ENCODE assay signal across 8 cellular contexts in the genomic region with DNA sequence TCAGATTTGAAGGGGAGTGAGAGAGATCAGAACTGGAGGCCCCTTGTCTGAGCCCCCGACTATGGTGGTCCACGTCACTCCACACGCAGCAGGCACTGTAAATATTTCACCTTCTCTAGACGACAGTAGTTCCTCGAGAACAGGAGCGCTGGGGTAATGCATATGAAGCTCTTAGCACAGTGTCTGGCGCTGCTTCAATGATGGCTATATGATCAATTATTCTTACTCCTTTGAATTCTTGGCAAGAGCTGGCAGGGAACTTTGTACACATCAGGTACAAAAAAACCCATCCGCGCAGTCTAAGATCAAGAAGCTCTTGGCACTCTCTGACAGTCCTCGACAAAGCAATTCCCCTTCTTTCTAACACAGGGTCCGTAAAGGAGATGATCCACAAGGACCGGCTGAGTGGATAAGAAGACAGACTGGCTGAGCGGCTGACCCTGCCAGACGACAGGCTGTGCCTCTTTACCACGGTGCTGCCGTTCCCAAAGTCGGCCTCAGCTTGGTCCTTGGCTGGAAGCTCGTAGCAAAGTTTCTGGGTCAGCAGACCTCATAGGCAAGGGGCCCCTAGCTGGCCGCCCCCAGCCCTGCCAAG. TPM values are rescaled to one million over a fixed set of nuclear protein-coding genes. Genes with fewer than 3 reads are reported as not detected.
DNase-seq lines count a peak whose midpoint lies in the region; ATAC-seq and TF ChIP-seq lines count a peak whose summit lies in the region.

No MANE protein-coding gene starts in this region.

- POLR2A ChIA-PET in Panc1 (lab: Charles Lee), result no interaction called here

- TF ChIP-seq POLR2A in esophagus squamous epithelium (IDR thresholded peaks at IDR 0.05) (no peak), prostate gland (IDR thresholded peaks at IDR 0.05) (no peak)

- ATAC-seq in Right ventricle myocardium inferior (peak; percentile 30), Panc1 (peak; percentile 59), GM19455 (IDR thresholded peaks at IDR 0.05; ENCODE audit: unreplicated experiment) (no peak)

- BruUV-seq in Panc1 (replicated peaks; lab: Mats Ljungman, UMichigan), result no TSS peak

- H3K4me3 ChIP-seq in Panc1 (ENCODE audit: low read depth in 2 of 2, low read length in 2 of 2), result peak overlapping the region; percentile 51 to 59
- H3K4me3 ChIP-seq in esophagus squamous epithelium, result peak overlapping the region; percentile 35 to 71 (median 59)
- peak overlapping the region; percentile 16 to 38 for H3K4me3 ChIP-seq in prostate gland

- no peaks in the 10 kb centered on the region for H3K27me3 ChIP-seq in Panc1 (ENCODE audit: control insufficient read depth, insufficient read depth, low read length)
- H3K27me3 ChIP-seq in esophagus squamous epithelium, result peaks cover 0 to 26% (median 0%) of the 10 kb centered on the region in 4 donors
- no peaks in the 10 kb centered on the region for H3K27me3 ChIP-seq in prostate gland (replicated peaks; ENCODE audit: insufficient read depth)

- intact Hi-C loops in Right ventricle myocardium inferior (cut with DNase I), result loop anchor here (5.0 kb wide), 1 partner anchor 33 kb away; no protein-coding TSS in a partner anchor
- intact Hi-C loops in cardiac septum (cut with DNase I), result no loop called here
- intact Hi-C loops in Panc1 (cut with micrococcal nuclease; ENCODE audit: unreplicated experiment), result no loop called here
- intact Hi-C loops in esophagus squamous epithelium (cut with DNase I), result no loop called here
- intact Hi-C loops in prostate gland (cut with DNase I), result no loop called here

- H3K27ac ChIP-seq in Panc1 (ENCODE audit: low read length) (peak overlapping the region; percentile 82), esophagus squamous epithelium (peak overlapping the region; percentile 62 to 87 (median 84)), prostate gland (peak overlapping the region; percentile 1 to 34)

- TF ChIP-seq CTCF in Panc1 (IDR thresholded peaks at IDR 0.05), result no peak
- no peak for TF ChIP-seq CTCF in esophagus squamous epithelium (IDR thresholded peaks at IDR 0.05)
- TF ChIP-seq CTCF in prostate gland (IDR thresholded peaks at IDR 0.05), result no peak

- H3K36me3 ChIP-seq in Panc1 (ENCODE audit: control insufficient read depth, insufficient read depth, low read length) (no peaks in the 10 kb centered on the region), esophagus squamous epithelium (no peaks in the 10 kb centered on the region), prostate gland (no peaks in the 10 kb centered on the region)

- H3K4me1 ChIP-seq in Panc1 (ENCODE audit: control insufficient read depth, insufficient read depth, low read length) (peaks cover 25% of the 10 kb centered on the region), esophagus squamous epithelium (peaks cover 0 to 38% (median 11%) of the 10 kb centered on the region in 3 donors), prostate gland (replicated peaks) (no peaks in the 10 kb centered on the region)

- 16 to 17% methylated on average over 8 to 11 of the region's 19 CpGs for WGBS in esophagus squamous epithelium, 2 donors
- WGBS in prostate gland, result 23% methylated on average over 19 of the region's 19 CpGs

- DNase-seq in Right ventricle myocardium inferior (ENCODE audit: missing footprints), result no peak
- no peak for DNase-seq in cardiac septum (ENCODE audit: low spot score)
- DNase-seq in Panc1 (ENCODE audit: low read depth, low spot score), result no peak
- DNase-seq in esophagus squamous epithelium (lab: John Stamatoyannopoulos, UW), result no peak
- DNase-seq in prostate gland (ENCODE audit: low spot score), result no peak
- DNase-seq in RKO (ENCODE audit: low spot score), result no peak
- no peak for DNase-seq in mucosa of gallbladder (ENCODE audit: low spot score)

- in situ Hi-C loops in Panc1 (cut with HindIII; ENCODE audit: low pct_unique_long_range_greater_than_20kb, low sequenced_read_pairs), result no loop called here

- no peaks in the 10 kb centered on the region for H3K9me3 ChIP-seq in Panc1 (ENCODE audit: control insufficient read depth, insufficient read depth, low read depth, low read length)
- H3K9me3 ChIP-seq in esophagus squamous epithelium, result no peaks in the 10 kb centered on the region
- no peaks in the 10 kb centered on the region for H3K9me3 ChIP-seq in prostate gland

- CTCF ChIA-PET in Panc1 (lab: Charles Lee), result no interaction called here

RNA-seq across cellular contexts. Expression of gene NRROS, which starts 0.5 kb away (rescaled TPM):
- 3.1 TPM for total RNA-seq in Right ventricle myocardium inferior
- total RNA-seq in cardiac septum, result 2.6 TPM
- total RNA-seq in Panc1 (2021; ENCODE audit: unreplicated experiment), result 8.8 TPM
- polyA plus RNA-seq in Panc1 (2012; ENCODE audit: insufficient read length), result 9.9 TPM
- total RNA-seq in esophagus squamous epithelium, result 1 to 10 TPM in 1 of 4 donors, under 1 TPM in 2, not detected in 1; 0.18 to 4.8 (median 0.70) TPM
- 1 to 10 TPM; 2.0 to 5.5 TPM for total RNA-seq in prostate gland
- total RNA-seq in mucosa of gallbladder, result 6.4 TPM

Comparison
In these comparisons a context has a peak if more than half of its experiments do, and no peak if none do; other contexts are left out.
1. H3K27ac ChIP-seq: peak in every context shown above with its lines; median percentile 84 in esophagus squamous epithelium; 82 in Panc1; 18 in prostate gland.